8 cellular contexts compared by ENCODE assay signal in genomic region chr4:101279377-101279871, GRCh38.
A peak's percentile ranks its signal among the peaks of the same experiment; 100 is the strongest.
DNase-seq lines count a peak whose midpoint lies in the region; ATAC-seq and TF ChIP-seq lines count a peak whose summit lies in the region.

No MANE protein-coding gene starts in this region.

- H3K36me3 Mint-ChIP-seq in neural progenitor cell = no peaks in the 10 kb centered on the region

- H3K9me3 Mint-ChIP-seq in neural progenitor cell = no peaks in the 10 kb centered on the region

- H3K9me3 ChIP-seq in gastrocnemius medialis = no peaks in the 10 kb centered on the region
- no peaks in the 10 kb centered on the region for H3K9me3 ChIP-seq in neural progenitor cell (ENCODE audit: low read depth)

- H3K27me3 Mint-ChIP-seq in neural progenitor cell (ENCODE audit: insufficient read depth, low read depth) = no peaks in the 10 kb centered on the region

- H3K4me3 ChIP-seq in GM06990 (replicated peaks; ENCODE audit: low read depth, low read length) (no peak overlapping the region), gastrocnemius medialis (no peak overlapping the region), neural progenitor cell (no peak overlapping the region)

- TF ChIP-seq CTCF in GM06990 (IDR thresholded peaks at IDR 0.05; ENCODE audit: insufficient read depth, low read length, poor library complexity, severe bottlenecking) (no peak), gastrocnemius medialis (IDR thresholded peaks at IDR 0.05 in 4 of 5, conservative IDR thresholded peaks at IDR 0.05 in 1 of 5) (no peak), neural progenitor cell (IDR thresholded peaks at IDR 0.05) (no peak)

- DNase-seq in GM06990 (ENCODE audit: extremely low read depth, insufficient read length) (peak; percentile 9), H4 (ENCODE audit: low spot score) (peak; percentile 88), NCI-H446 treated with DMSO at 0.1 percent for 48 hours (lab: John Stamatoyannopoulos, UW) (peak; percentile 29), fibroblast of gingiva (ENCODE audit: low read depth) (peak; percentile 98), gastrocnemius medialis (peak; percentile 14 to 18), NCI-H2107 treated with DMSO at 0.1 percent for 48 hours (lab: John Stamatoyannopoulos, UW; ENCODE audit: unreplicated experiment) (no peak), neural progenitor cell (ENCODE audit: low spot score) (no peak), iPS-NIHi11 (ENCODE audit: low spot score) (no peak)

- no peak overlapping the region for H3K27ac Mint-ChIP-seq in neural progenitor cell

- H3K4me1 ChIP-seq in gastrocnemius medialis (peaks cover 16 to 41% of the 10 kb centered on the region in 2 donors), neural progenitor cell (peaks cover 19% of the 10 kb centered on the region)

- peaks cover 18% of the 10 kb centered on the region for H3K79me2 ChIP-seq in neural progenitor cell (ENCODE audit: low read depth)

- no peak overlapping the region for H3K9ac ChIP-seq in neural progenitor cell

- no peaks in the 10 kb centered on the region for H3K36me3 ChIP-seq in GM06990 (ENCODE audit: control insufficient read depth, insufficient read depth, low read length)
- no peaks in the 10 kb centered on the region for H3K36me3 ChIP-seq in gastrocnemius medialis
- no peaks in the 10 kb centered on the region for H3K36me3 ChIP-seq in neural progenitor cell

- ATAC-seq in gastrocnemius medialis = peak; percentile 42 to 65

- H3K27me3 ChIP-seq in GM06990 (replicated peaks; ENCODE audit: control insufficient read depth, insufficient read depth, low read length) (no peaks in the 10 kb centered on the region), gastrocnemius medialis (no peaks in the 10 kb centered on the region), neural progenitor cell (no peaks in the 10 kb centered on the region)

- TF ChIP-seq POLR2A in gastrocnemius medialis (IDR thresholded peaks at IDR 0.05) = peak in 1 of 2 donors; percentile 11

- H3K27ac ChIP-seq in gastrocnemius medialis (no peak overlapping the region), neural progenitor cell (no peak overlapping the region)

- peaks cover 2% of the 10 kb centered on the region for H3K4me1 Mint-ChIP-seq in neural progenitor cell

- no peak overlapping the region for H3K4me2 ChIP-seq in neural progenitor cell

- H2AFZ ChIP-seq in neural progenitor cell (replicated peaks) = no peak overlapping the region

- H3F3A ChIP-seq in neural progenitor cell (ENCODE audit: low read depth) = peaks cover 5% of the 10 kb centered on the region

- in situ Hi-C loops in gastrocnemius medialis (cut with MboI; ENCODE audit: low sequenced_read_pairs in 4 of 4) = no loop called here

- intact Hi-C loops in gastrocnemius medialis (cut with DNase I; ENCODE audit: low total_unique reads) = no loop called here

- peaks cover 4% of the 10 kb centered on the region for H4K20me1 ChIP-seq in neural progenitor cell (ENCODE audit: low read depth)

- no peak overlapping the region for H3K4me3 Mint-ChIP-seq in neural progenitor cell

Comparison
In these comparisons a context has a peak if more than half of its experiments do, and no peak if none do; other contexts are left out.
1. DNase-seq: peak in GM06990 (single experiment), H4 (single experiment), NCI-H446 treated with DMSO at 0.1 percent for 48 hours (single experiment), fibroblast of gingiva (single experiment) and gastrocnemius medialis (2 of 2); none in NCI-H2107 treated with DMSO at 0.1 percent for 48 hours (single experiment), neural progenitor cell (single experiment) and iPS-NIHi11 (single experiment).